ENCODE assay signal across 9 cellular contexts in the genomic region with DNA sequence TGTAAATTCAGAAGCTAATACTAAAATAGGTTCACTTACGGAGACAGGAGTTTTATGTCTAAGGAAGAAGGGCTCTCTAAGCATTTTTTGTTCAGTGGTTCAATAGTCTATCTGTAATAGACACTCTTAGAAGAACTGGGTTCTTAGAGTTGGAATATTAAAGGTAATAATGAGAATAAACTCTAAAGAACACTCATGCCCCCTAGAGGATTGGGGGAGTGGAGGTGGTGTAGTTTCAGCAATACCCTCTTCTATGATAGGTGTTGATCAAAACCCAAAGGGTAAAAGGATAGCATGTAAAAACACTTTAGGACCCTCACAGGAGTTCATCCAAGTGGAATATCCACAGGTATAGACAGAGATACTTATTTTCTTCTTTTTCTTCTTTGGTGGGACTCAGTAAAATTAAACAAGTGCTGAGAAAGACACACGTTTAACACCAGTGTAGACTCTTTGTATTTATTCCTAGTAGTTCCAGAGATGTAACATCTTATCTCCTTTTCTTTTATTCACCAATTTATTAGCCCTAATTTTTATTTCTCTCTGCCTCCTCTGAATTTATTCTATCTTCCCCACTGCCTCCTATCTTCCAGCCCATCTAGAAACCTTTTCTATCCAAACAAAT. TPM values are rescaled to one million over a fixed set of nuclear protein-coding genes. Genes with fewer than 3 reads are reported as not detected.
DNase-seq lines count a peak whose midpoint lies in the region; ATAC-seq, FAIRE-seq and TF ChIP-seq lines count a peak whose summit lies in the region.
"Had no signal": no experiment of that assay in that cellular context is flagged by ENCODE, and none has a peak within 500 bp of the region (broad histone marks: within the 10 kb centered on the region; RNA-seq: fewer than 3 reads in every experiment).

No MANE protein-coding gene starts in this region.

- TF ChIP-seq POLR2A in K562 (conservative IDR thresholded peaks at IDR 0.05) (no peak), testis (IDR thresholded peaks at IDR 0.05) (no peak)

- H3K27ac ChIP-seq in K562 (ENCODE audit: extremely low read depth, low read depth, low read length) (no peak overlapping the region), testis (no peak overlapping the region)

- DNase-seq in natural killer cell (no peak), NCI-H69 (lab: John Stamatoyannopoulos, UW) (peak; percentile 64), K562 (ENCODE audit: extremely low read depth in 1 of 4, low spot score in 3 of 4) (peak; percentile 18 to 51 (median 34)), testis (peak; percentile 50)
- no peak for DNase-seq in natural killer cell treated with Interleukin-12 subunit alpha and Interleukin-12 subunit beta and Interleukin-15 and Interleukin-18, amount 100 ng/mL, for 72 hours (ENCODE audit: low spot score)

- no peak overlapping the region for H3K4me3 Mint-ChIP-seq in natural killer cell
- no peak overlapping the region for H3K4me3 Mint-ChIP-seq in natural killer cell treated with Interleukin-12 subunit alpha and Interleukin-12 subunit beta and Interleukin-15 and Interleukin-18, amount 100 ng/mL, for 72 hours
- H3K4me3 Mint-ChIP-seq: stimulated activated naive CD8-positive, alpha-beta T cell treated with anti-CD3 and anti-CD28 coated beads, Interleukin-15, Interleukin-2, amounts not matched to agents 100 ng/mL and 50 ng/mL, for 24 hours had no signal

- no peaks in the 10 kb centered on the region for H3K9me3 ChIP-seq in K562 (replicated peaks; ENCODE audit: control insufficient read depth, insufficient read depth, low read depth, low read length)
- H3K9me3 ChIP-seq in testis = no peaks in the 10 kb centered on the region

- no peaks in the 10 kb centered on the region for H3K79me2 ChIP-seq in K562 (ENCODE audit: control insufficient read depth, insufficient read depth, low read length)

- ATAC-seq in natural killer cell = no peak
- no peak for ATAC-seq in natural killer cell treated with Interleukin-12 subunit alpha and Interleukin-12 subunit beta and Interleukin-15 and Interleukin-18, amount 100 ng/mL, for 72 hours
- peak; percentile 66 for ATAC-seq in HG02870 (IDR thresholded peaks at IDR 0.05; ENCODE audit: unreplicated experiment)
- ATAC-seq in K562 = peak; percentile 90
- ATAC-seq in HG02588 (IDR thresholded peaks at IDR 0.05; ENCODE audit: unreplicated experiment) = no peak

- CTCF ChIA-PET in K562 (lab: Yijun Ruan, JAX; ENCODE audit: low intra/inter-chr PET ratio) = interaction anchor here (0.6 to 1.1 kb wide), 4 partner anchors 9 to 472 kb away, joined by 3 to 4 read pairs (median 4); no protein-coding TSS in a partner anchor

- no peak for TF ChIP-seq EP300 in K562 (IDR thresholded peaks at IDR 0.05; ENCODE audit: low read length)

- POLR2A ChIA-PET in K562 (lab: Yijun Ruan, JAX) = no interaction called here

- H3K27me3 ChIP-seq in K562 (ENCODE audit: control insufficient read depth in 2 of 2, insufficient read depth in 2 of 2, low read length in 2 of 2) (peaks cover 4 to 11% of the 10 kb centered on the region in 2 experiments; a peak in 4 of 5 replicates), testis (no peaks in the 10 kb centered on the region)

- H3K27ac Mint-ChIP-seq in natural killer cell = no peak overlapping the region
- H3K27ac Mint-ChIP-seq in natural killer cell treated with Interleukin-12 subunit alpha and Interleukin-12 subunit beta and Interleukin-15 and Interleukin-18, amount 100 ng/mL, for 72 hours = no peak overlapping the region
- H3K27ac Mint-ChIP-seq: stimulated activated naive CD8-positive, alpha-beta T cell treated with anti-CD3 and anti-CD28 coated beads, Interleukin-15, Interleukin-2, amounts not matched to agents 100 ng/mL and 50 ng/mL, for 24 hours had no signal

- H4K20me1 ChIP-seq in K562 (replicated peaks; ENCODE audit: control insufficient read depth, insufficient read depth, low read length) = no peaks in the 10 kb centered on the region

- peak; percentile 20 for TF ChIP-seq CTCF in natural killer cell (IDR thresholded peaks at IDR 0.05)
- TF ChIP-seq CTCF in K562 (IDR thresholded peaks at IDR 0.05 in 2 of 3, conservative IDR thresholded peaks at IDR 0.05 in 1 of 3; ENCODE audit: insufficient read depth in 2 of 3, low read depth in 1 of 3, low read length in 3 of 3) = peak; percentile 46 to 74 (median 55); a peak in 3 of 6 replicates
- peak; percentile 49 to 51 (median 49) for TF ChIP-seq CTCF in testis (IDR thresholded peaks at IDR 0.05)

- no TSS peak for BruUV-seq in K562 (replicated peaks; lab: Mats Ljungman, UMichigan)

- no peak overlapping the region for H3K9ac ChIP-seq in K562 (ENCODE audit: insufficient read depth in 1 of 2, low read depth in 2 of 2, low read length in 2 of 2)

- TF ChIP-seq RAD21 in K562 (CRISPR knock-in tag; conservative IDR thresholded peaks at IDR 0.05 in 1 of 2, IDR thresholded peaks at IDR 0.05 in 1 of 2) = peak; percentile 48 to 71

- peaks cover 0 to 6% of the 10 kb centered on the region in 2 donors for H3K27me3 Mint-ChIP-seq in natural killer cell (ENCODE audit: low read depth in 2 of 2)
- H3K27me3 Mint-ChIP-seq in natural killer cell treated with Interleukin-12 subunit alpha and Interleukin-12 subunit beta and Interleukin-15 and Interleukin-18, amount 100 ng/mL, for 72 hours = peaks cover 3 to 19% of the 10 kb centered on the region in 2 donors

- no peaks in the 10 kb centered on the region for H3K4me1 ChIP-seq in K562 (replicated peaks in 1 of 2; ENCODE audit: control insufficient read depth in 2 of 2, insufficient read depth in 2 of 2, low read length in 2 of 2)
- no peaks in the 10 kb centered on the region for H3K4me1 ChIP-seq in testis

- no peaks in the 10 kb centered on the region for H3K4me1 Mint-ChIP-seq in natural killer cell
- H3K4me1 Mint-ChIP-seq in natural killer cell treated with Interleukin-12 subunit alpha and Interleukin-12 subunit beta and Interleukin-15 and Interleukin-18, amount 100 ng/mL, for 72 hours (ENCODE audit: low read depth in 2 of 2) = no peaks in the 10 kb centered on the region

- H3K4me3 ChIP-seq in K562 (no peak overlapping the region), testis (no peak overlapping the region)

- in situ Hi-C loops in K562 (cut with MboI) = loop anchor here (25.0 kb wide), 1 partner anchor 482 kb away; no protein-coding TSS in a partner anchor

- no peaks in the 10 kb centered on the region for H3K9me1 ChIP-seq in K562 (ENCODE audit: control insufficient read depth, insufficient read depth, low read length)

- H3K36me3 ChIP-seq in K562 (ENCODE audit: control insufficient read depth, insufficient read depth, low read length) = no peaks in the 10 kb centered on the region
- no peaks in the 10 kb centered on the region for H3K36me3 ChIP-seq in testis (ENCODE audit: low read depth, missing control alignments)

- intact Hi-C loops in natural killer cell (cut with micrococcal nuclease) = no loop called here
- intact Hi-C loops in K562 (cut with micrococcal nuclease) = loop anchor here (1.0 to 5.0 kb wide), 3 partner anchors 112 to 232 kb away; no protein-coding TSS in a partner anchor
- intact Hi-C loops in testis (cut with DNase I; ENCODE audit: low total_unique reads) = no loop called here

- 0% methylated on average over 2 of the region's 2 CpGs for WGBS in K562 (ENCODE audit: insufficient coverage, low coverage, missing lambda C conversion rate)
- 79 to 83% methylated on average over 2 of the region's 2 CpGs for WGBS in testis, 2 donors

- no peak overlapping the region for H3K4me2 ChIP-seq in K562 (ENCODE audit: insufficient read depth, low read length)

- no peaks in the 10 kb centered on the region for H3K36me3 Mint-ChIP-seq in natural killer cell
- no peaks in the 10 kb centered on the region for H3K36me3 Mint-ChIP-seq in natural killer cell treated with Interleukin-12 subunit alpha and Interleukin-12 subunit beta and Interleukin-15 and Interleukin-18, amount 100 ng/mL, for 72 hours

- FAIRE-seq in K562 (lab: Jason Lieb, UNC) = peak; percentile 62
- peak; percentile 90 for FAIRE-seq in islet of Langerhans (lab: Jason Lieb, UNC)

- no peaks in the 10 kb centered on the region for H3K9me3 Mint-ChIP-seq in natural killer cell
- no peaks in the 10 kb centered on the region for H3K9me3 Mint-ChIP-seq in natural killer cell treated with Interleukin-12 subunit alpha and Interleukin-12 subunit beta and Interleukin-15 and Interleukin-18, amount 100 ng/mL, for 72 hours
- H3K9me3 Mint-ChIP-seq: stimulated activated naive CD8-positive, alpha-beta T cell treated with anti-CD3 and anti-CD28 coated beads, Interleukin-15, Interleukin-2, amounts not matched to agents 100 ng/mL and 50 ng/mL, for 24 hours had no signal

- no peak overlapping the region; the same call in 1 of the 2 replicates for H2AFZ ChIP-seq in K562 (ENCODE audit: low read depth, low read length)

TF ChIP-seq in K562, 482 proteins besides CTCF, POLR2A, EP300 and RAD21 (continues in another document):
- no peak for TF ChIP-seq ELF1 (tag; IDR thresholded peaks at IDR 0.05)
- TF ChIP-seq COPS2 (conservative IDR thresholded peaks at IDR 0.05) = no peak
- no peak for TF ChIP-seq TARDBP (IDR thresholded peaks at IDR 0.05)
- no peak for TF ChIP-seq MCM5 (IDR thresholded peaks at IDR 0.05; ENCODE audit: low read depth)

RNA-seq across cellular contexts. Expression of a gene that starts 25.7 kb away (rescaled TPM):
- total RNA-seq in natural killer cell (under 1 TPM in 1 of 3 donors, not detected in 2; 0.33 TPM), K562 (2014; rRNA removed) (43.9 and 46.4 TPM in 2 replicates), K562 (2014; rRNA removed; fragmentation: Illumina TruSeq; extraction: Trizol) (65.0 and 74.6 TPM in 2 replicates), K562 (2015; rRNA removed; fragmentation: Illumina TruSeq; extraction: Trizol) (52.4 and 55.4 TPM in 2 replicates), K562 (2021) (38.9 and 39.0 TPM in 2 replicates), testis (10 to 100 TPM in 1 of 2 donors, 1 to 10 TPM in 1; 8.3 to 11.4 TPM)
- 10 to 100 TPM; 13.5 to 18.2 TPM for total RNA-seq in natural killer cell treated with Interleukin-12 subunit alpha and Interleukin-12 subunit beta and Interleukin-15 and Interleukin-18, amount 100 ng/mL, for 72 hours
- 9.7 and 28.6 TPM in 2 replicates for total RNA-seq in K562 (2011; cell fraction: chromatin; rRNA removed; ENCODE audit: low replicate concordance)
- total RNA-seq in K562 (2011; cell fraction: nucleolus; rRNA removed) = 3.0 and 4.3 TPM in 2 replicates
- 10.0 and 12.1 TPM in 2 replicates for total RNA-seq in K562 (2011; cell fraction: nucleoplasm; rRNA removed)
- polyA plus RNA-seq in K562 (2011; rRNA removed) (25.9 and 35.3 TPM in 2 replicates), K562 (2014; fragmentation: Illumina TruSeq; extraction: Trizol) (78.2 and 94.1 TPM in 2 replicates), K562 (2014; fragmentation: Nextera tagmentation; extraction: Ambion mirVana) (10 to 100 TPM; 59.9 to 74.8 TPM), K562 (2014; rRNA removed) (54.5 and 74.2 TPM in 2 replicates), testis (ENCODE audit: insufficient read depth, low read depth, low replicate concordance) (17.5 TPM)
- 1.6 and 7.7 TPM in 2 replicates for polyA plus RNA-seq in K562 (2011; cell fraction: cytosol; rRNA removed)
- polyA plus RNA-seq in K562 (2011; cell fraction: nucleus; rRNA removed) = 4.1 and 7.2 TPM in 2 replicates
- polyA plus RNA-seq in K562 (2012) = 39.1 and 55.6 TPM in 2 replicates
- polyA minus RNA-seq in K562 (2011; rRNA and poly(A)+ RNA removed) = 34.8 and 51.6 TPM in 2 replicates
- 12.6 and 14.8 TPM in 2 replicates for polyA minus RNA-seq in K562 (2011; cell fraction: cytosol; rRNA and poly(A)+ RNA removed)
- polyA minus RNA-seq in K562 (2011; cell fraction: nucleus; rRNA and poly(A)+ RNA removed) = 6.2 and 19.0 TPM in 2 replicates

Comparison
In these comparisons a context has a peak if more than half of its experiments do, and no peak if none do; other contexts are left out.
1. ATAC-seq: peak in HG02870 (single experiment) and K562 (single experiment); none in natural killer cell (0 of 3), natural killer cell treated with Interleukin-12 subunit alpha and Interleukin-12 subunit beta and Interleukin-15 and Interleukin-18, amount 100 ng/mL, for 72 hours (0 of 2) and HG02588 (single experiment).
2. DNase-seq: peak in NCI-H69 (single experiment), K562 (4 of 4) and testis (single experiment); none in natural killer cell (single experiment) and natural killer cell treated with Interleukin-12 subunit alpha and Interleukin-12 subunit beta and Interleukin-15 and Interleukin-18, amount 100 ng/mL, for 72 hours (single experiment).
3. Peak in every context shown above with its lines, with median percentiles within 50 percentile points of each other: CTCF ChIP-seq.